In genomic region chr6:147131728-147132127, GRCh38 we compare ENCODE assay signal across 11 cellular contexts.
DNase-seq lines count a peak whose midpoint lies in the region; ATAC-seq and TF ChIP-seq lines count a peak whose summit lies in the region.
"Had no signal": no experiment of that assay in that cellular context is flagged by ENCODE, and none has a peak within 500 bp of the region (broad histone marks: within the 10 kb centered on the region; RNA-seq: fewer than 3 reads in every experiment).

No MANE protein-coding gene starts in this region.

- H3K4me3 Mint-ChIP-seq in activated naive CD8-positive, alpha-beta T cell treated with anti-CD3 and anti-CD28 coated beads, Interleukin-2, amount 50 U/mL, for 24 hours: no peak overlapping the region
- H3K4me3 Mint-ChIP-seq in activated naive CD8-positive, alpha-beta T cell treated with anti-CD3 and anti-CD28 coated beads for 36 hours: no peak overlapping the region
- H3K4me3 Mint-ChIP-seq: activated T-cell treated with anti-CD3 and anti-CD28 coated beads, Interleukin-2, amount 50 U/mL, for 24 hours had no signal

- peak overlapping the region; percentile 13 for H3K27ac Mint-ChIP-seq in activated naive CD8-positive, alpha-beta T cell treated with anti-CD3 and anti-CD28 coated beads, Interleukin-2, amount 50 U/mL, for 24 hours
- no peak overlapping the region for H3K27ac Mint-ChIP-seq in activated naive CD8-positive, alpha-beta T cell treated with anti-CD3 and anti-CD28 coated beads for 36 hours
- H3K27ac Mint-ChIP-seq: activated T-cell treated with anti-CD3 and anti-CD28 coated beads, Interleukin-2, amount 50 U/mL, for 24 hours had no signal

- H3K9me3 ChIP-seq in esophagus squamous epithelium: no peaks in the 10 kb centered on the region
- H3K9me3 ChIP-seq: lower lobe of right lung had no signal

- no peaks in the 10 kb centered on the region for H3K36me3 Mint-ChIP-seq in activated naive CD8-positive, alpha-beta T cell treated with anti-CD3 and anti-CD28 coated beads, Interleukin-2, amount 50 U/mL, for 24 hours (ENCODE audit: low read depth)
- no peaks in the 10 kb centered on the region for H3K36me3 Mint-ChIP-seq in activated naive CD8-positive, alpha-beta T cell treated with anti-CD3 and anti-CD28 coated beads for 36 hours

- H3K27ac ChIP-seq in esophagus squamous epithelium: no peak overlapping the region
- H3K27ac ChIP-seq: lower lobe of right lung had no signal

- no peak for DNase-seq in activated naive CD8-positive, alpha-beta T cell treated with anti-CD3 and anti-CD28 coated beads, Interleukin-2, amount 50 U/mL, for 24 hours
- no peak for DNase-seq in activated naive CD8-positive, alpha-beta T cell treated with anti-CD3 and anti-CD28 coated beads for 36 hours
- DNase-seq in SKM-1 (lab: John Stamatoyannopoulos, UW; ENCODE audit: unreplicated experiment): peak; percentile 45
- peak; percentile 21 for DNase-seq in fibroblast of the conjunctiva (ENCODE audit: low read depth)
- peak; percentile 73 for DNase-seq in superior temporal gyrus (ENCODE audit: extremely low spot score)
- no peak for DNase-seq in RPMI8226
- DNase-seq in stimulated activated CD8-positive, alpha-beta memory T cell treated with anti-CD3 and anti-CD28 coated beads, Interleukin-4, amount 100 ng/mL, for 48 hours: no peak
- DNase-seq in esophagus squamous epithelium (lab: John Stamatoyannopoulos, UW): no peak
- DNase-seq: activated T-cell treated with anti-CD3 and anti-CD28 coated beads, Interleukin-2, amount 50 U/mL, for 24 hours; central memory CD4-positive, alpha-beta T cell; lower lobe of right lung had no signal

- peak; percentile 46 for ATAC-seq in activated naive CD8-positive, alpha-beta T cell treated with anti-CD3 and anti-CD28 coated beads, Interleukin-2, amount 50 U/mL, for 24 hours

- intact Hi-C loops in esophagus squamous epithelium (cut with DNase I): no loop called here

- no peaks in the 10 kb centered on the region for H3K27me3 Mint-ChIP-seq in activated naive CD8-positive, alpha-beta T cell treated with anti-CD3 and anti-CD28 coated beads, Interleukin-2, amount 50 U/mL, for 24 hours
- no peaks in the 10 kb centered on the region for H3K27me3 Mint-ChIP-seq in activated naive CD8-positive, alpha-beta T cell treated with anti-CD3 and anti-CD28 coated beads for 36 hours
- H3K27me3 Mint-ChIP-seq: activated T-cell treated with anti-CD3 and anti-CD28 coated beads, Interleukin-2, amount 50 U/mL, for 24 hours had no signal

- H3K4me3 ChIP-seq in esophagus squamous epithelium: no peak overlapping the region
- H3K4me3 ChIP-seq: lower lobe of right lung had no signal

- H3K27me3 ChIP-seq in esophagus squamous epithelium: no peaks in the 10 kb centered on the region

- peaks cover 18% of the 10 kb centered on the region for H3K4me1 Mint-ChIP-seq in activated naive CD8-positive, alpha-beta T cell treated with anti-CD3 and anti-CD28 coated beads, Interleukin-2, amount 50 U/mL, for 24 hours
- peaks cover 8% of the 10 kb centered on the region for H3K4me1 Mint-ChIP-seq in activated naive CD8-positive, alpha-beta T cell treated with anti-CD3 and anti-CD28 coated beads for 36 hours

- no peaks in the 10 kb centered on the region for H3K4me1 ChIP-seq in esophagus squamous epithelium
- H3K4me1 ChIP-seq: lower lobe of right lung had no signal

- TF ChIP-seq CTCF in esophagus squamous epithelium (IDR thresholded peaks at IDR 0.05): no peak

- no peak for TF ChIP-seq POLR2A in esophagus squamous epithelium (IDR thresholded peaks at IDR 0.05)

- H3K9me3 Mint-ChIP-seq in activated naive CD8-positive, alpha-beta T cell treated with anti-CD3 and anti-CD28 coated beads, Interleukin-2, amount 50 U/mL, for 24 hours: no peaks in the 10 kb centered on the region
- H3K9me3 Mint-ChIP-seq in activated naive CD8-positive, alpha-beta T cell treated with anti-CD3 and anti-CD28 coated beads for 36 hours: no peaks in the 10 kb centered on the region
- H3K9me3 Mint-ChIP-seq: activated T-cell treated with anti-CD3 and anti-CD28 coated beads, Interleukin-2, amount 50 U/mL, for 24 hours had no signal

- H3K36me3 ChIP-seq in esophagus squamous epithelium: no peaks in the 10 kb centered on the region
- H3K36me3 ChIP-seq: lower lobe of right lung had no signal

Comparison
In these comparisons a context has a peak if more than half of its experiments do, and no peak if none do; other contexts are left out.
1. DNase-seq: peak in SKM-1 (single experiment), fibroblast of the conjunctiva (single experiment) and superior temporal gyrus (single experiment); none in activated naive CD8-positive, alpha-beta T cell treated with anti-CD3 and anti-CD28 coated beads, Interleukin-2, amount 50 U/mL, for 24 hours (single experiment), activated naive CD8-positive, alpha-beta T cell treated with anti-CD3 and anti-CD28 coated beads for 36 hours (single experiment), RPMI8226 (single experiment), stimulated activated CD8-positive, alpha-beta memory T cell treated with anti-CD3 and anti-CD28 coated beads, Interleukin-4, amount 100 ng/mL, for 48 hours (single experiment) and esophagus squamous epithelium (single experiment).